ENCODE assay signal across 1 cellular context in the genomic region with DNA sequence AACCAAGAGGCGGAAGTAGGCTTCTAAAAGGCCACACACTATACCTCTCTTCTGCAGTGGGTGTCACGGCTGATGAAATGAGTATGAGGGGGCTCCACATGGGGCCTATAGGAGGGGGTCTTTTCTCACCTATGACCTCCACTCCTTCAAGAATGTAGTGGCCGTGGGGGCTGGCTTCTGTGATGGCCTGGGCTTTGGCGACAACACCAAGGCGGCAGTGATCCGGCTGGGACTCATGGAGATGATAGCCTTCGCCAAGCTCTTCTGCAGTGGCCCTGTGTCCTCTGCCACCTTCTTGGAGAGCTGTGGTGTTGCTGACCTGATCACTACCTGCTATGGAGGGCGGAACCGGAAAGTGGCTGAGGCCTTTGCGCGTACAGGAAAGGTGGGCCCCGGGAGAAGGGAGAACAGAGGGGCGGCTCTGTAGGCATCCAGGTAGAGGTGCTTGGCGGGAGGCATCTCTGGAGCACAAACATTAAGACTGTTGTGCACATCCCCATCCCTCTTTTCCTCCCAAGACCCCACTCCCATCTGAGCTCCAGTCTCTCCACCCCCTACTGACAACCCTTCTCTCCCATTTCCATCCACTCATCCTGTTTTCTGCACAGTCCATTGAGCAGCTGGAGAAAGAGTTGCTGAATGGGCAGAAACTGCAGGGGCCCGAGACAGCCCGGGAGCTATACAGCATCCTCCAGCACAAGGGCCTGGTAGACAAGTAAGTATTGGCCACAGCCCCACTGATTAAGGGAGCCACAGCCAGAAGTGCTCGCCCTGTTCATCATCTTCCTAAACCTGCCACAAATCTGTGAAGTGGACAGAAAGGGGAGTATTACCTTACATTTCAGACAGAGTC.
A peak's percentile ranks its signal among the peaks of the same experiment; 100 is the strongest.
TF ChIP-seq lines count a peak whose summit lies in the region.

No MANE protein-coding gene starts in this region.

TF ChIP-seq in K562, 482 proteins besides CTCF, POLR2A, EP300 and RAD21:
- peak; percentile 28; the same call in 1 of the 2 replicates for TF ChIP-seq ZNF316 (IDR thresholded peaks at IDR 0.05)
- no peak for TF ChIP-seq MXI1 (IDR thresholded peaks at IDR 0.05; ENCODE audit: low read depth, low read length)
- peak; percentile 31; the same call in 1 of the 2 replicates for TF ChIP-seq C11orf30 (IDR thresholded peaks at IDR 0.05; ENCODE audit: low read depth)
- no peak for TF ChIP-seq POU5F1 (IDR thresholded peaks at IDR 0.05; ENCODE audit: borderline replicate concordance, low read depth, low read length, partially characterized antibody)
